ENCODE assay signal across 16 cellular contexts in the genomic region with DNA sequence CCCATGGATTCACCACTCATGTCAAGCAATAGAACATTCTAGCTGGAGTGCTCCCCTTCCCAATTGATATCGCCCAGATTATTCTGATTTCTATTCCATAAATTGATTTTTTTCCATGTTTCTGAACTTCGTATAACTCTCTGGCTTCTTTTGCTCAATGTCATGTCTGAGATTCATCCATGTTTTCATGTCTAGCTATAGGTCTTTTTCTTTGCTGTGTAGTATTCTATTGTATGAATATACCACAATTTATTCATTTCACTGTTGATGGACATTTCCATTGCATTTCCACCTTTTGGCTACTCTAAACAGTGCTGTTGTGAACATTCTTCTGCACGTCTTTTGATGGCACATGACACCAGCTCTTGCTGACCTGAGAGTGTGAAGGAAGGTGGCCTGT. TPM values are rescaled to one million over a fixed set of nuclear protein-coding genes. Genes with fewer than 3 reads are reported as not detected.
DNase-seq lines count a peak whose midpoint lies in the region; ATAC-seq and TF ChIP-seq lines count a peak whose summit lies in the region.
"Had no signal": no experiment of that assay in that cellular context is flagged by ENCODE, and none has a peak within 500 bp of the region (broad histone marks: within the 10 kb centered on the region; RNA-seq: fewer than 3 reads in every experiment).

No MANE protein-coding gene starts in this region.

- 0 out of 2 replicates have a peak, but pooled peaks cover 4% of the 10 kb centered on the region for H3K9me3 Mint-ChIP-seq in WTC11
- H3K9me3 Mint-ChIP-seq: CD4-positive, CD25-positive, alpha-beta regulatory T cell; CD8-positive, alpha-beta T cell had no signal

- H3K23ac ChIP-seq in neuronal stem cell (ENCODE audit: low read depth, low read length, poor library complexity) = peak overlapping the region; percentile 37

- H3K79me1 ChIP-seq in neuronal stem cell (ENCODE audit: low read depth, low read length) = no peaks in the 10 kb centered on the region

- H2BK12ac ChIP-seq in neuronal stem cell (ENCODE audit: low read length) = no peak overlapping the region

- H3K27ac Mint-ChIP-seq in T-helper 17 cell = peak overlapping the region; percentile 32
- H3K27ac Mint-ChIP-seq in WTC11 = no peak overlapping the region

- H3K27me3 Mint-ChIP-seq in T-helper 17 cell (no peaks in the 10 kb centered on the region), WTC11 (ENCODE audit: low read depth) (no peaks in the 10 kb centered on the region)
- H3K27me3 Mint-ChIP-seq: CD4-positive, CD25-positive, alpha-beta regulatory T cell had no signal

- ATAC-seq in T-helper 17 cell = no peak
- no peak for ATAC-seq in WTC11
- ATAC-seq in right lobe of liver = no peak

- H3K4me3 Mint-ChIP-seq in T-helper 17 cell (no peak overlapping the region), WTC11 (no peak overlapping the region)
- H3K4me3 Mint-ChIP-seq: CD8-positive, alpha-beta T cell had no signal

- no peaks in the 10 kb centered on the region for H3K27me3 ChIP-seq in neuronal stem cell (ENCODE audit: control insufficient read depth in 3 of 3, insufficient read depth in 3 of 3, low read depth in 1 of 3, low read length in 3 of 3)
- no peaks in the 10 kb centered on the region for H3K27me3 ChIP-seq in right lobe of liver
- H3K27me3 ChIP-seq: BLaER1 had no signal

- CTCF ChIA-PET in HEK293 (lab: Yijun Ruan, JAX) (interaction anchor here (0.6 to 23.6 kb wide), 25 partner anchors 9 to 768 kb away, joined by 3 to 507 read pairs (median 5); a partner anchor contains a TSS), WTC11 (lab: Charles Lee) (interaction anchor here (1.2 to 6.0 kb wide), 18 partner anchors 10 to 631 kb away, joined by 3 to 142 read pairs (median 12); a partner anchor contains a TSS)

- H2AFZ ChIP-seq in neuronal stem cell (ENCODE audit: low read length) = no peak overlapping the region
- H2AFZ ChIP-seq: GM23248 had no signal

- no peak overlapping the region for H4K91ac ChIP-seq in neuronal stem cell (ENCODE audit: low read depth, low read length, poor library complexity)

- no peak overlapping the region for H3K18ac ChIP-seq in neuronal stem cell (ENCODE audit: low read length)

- no peak overlapping the region for H2AK5ac ChIP-seq in neuronal stem cell (ENCODE audit: low read depth, low read length)

- POLR2A ChIA-PET in HEK293 (lab: Yijun Ruan, JAX) (interaction anchor here (0.6 to 2.0 kb wide), 5 partner anchors 9 to 509 kb away, joined by 3 to 13 read pairs (median 7); a partner anchor contains a TSS), WTC11 (lab: Charles Lee) (interaction anchor here (1.5 kb wide), 1 partner anchor 47 kb away, joined by 5 read pairs; no protein-coding TSS in a partner anchor)

- H2BK120ac ChIP-seq in neuronal stem cell (ENCODE audit: low read depth, low read length) = no peak overlapping the region

- no peak overlapping the region for H3K27ac ChIP-seq in HEK293 (ENCODE audit: extremely low read depth, low read depth, low read length)
- H3K27ac ChIP-seq in neuronal stem cell (replicated peaks; ENCODE audit: low read length) = peak overlapping the region; percentile 16
- H3K27ac ChIP-seq in right lobe of liver = no peak overlapping the region
- H3K27ac ChIP-seq: BLaER1, C4-2B, GM23248 had no signal

- H4K8ac ChIP-seq in neuronal stem cell (ENCODE audit: low read depth, low read length) = no peak overlapping the region

- H3K4me3 ChIP-seq in HEK293 (ENCODE audit: low read depth, low read length) (no peak overlapping the region), neuronal stem cell (ENCODE audit: low read length in 2 of 2) (no peak overlapping the region), right lobe of liver (no peak overlapping the region)
- H3K4me3 ChIP-seq: BLaER1, GM23248 had no signal

- H3K36me3 ChIP-seq in HEK293 (ENCODE audit: control insufficient read depth in 2 of 2, insufficient read depth in 1 of 2, low read length in 2 of 2) (peaks cover 0 to 76% of the 10 kb centered on the region in 2 experiments), neuronal stem cell (replicated peaks in 1 of 2; ENCODE audit: control insufficient read depth in 2 of 2, insufficient read depth in 2 of 2, low read length in 2 of 2) (peaks cover 24 to 75% of the 10 kb centered on the region in 2 donors), right lobe of liver (peaks cover 0 to 23% (median 3%) of the 10 kb centered on the region in 4 donors)

- intact Hi-C loops in right lobe of liver (cut with DNase I) = loop anchor here in 1 of 2 donors (10.0 kb wide), 1 partner anchor 644 kb away; no protein-coding TSS in a partner anchor

- WGBS in neuronal stem cell (ENCODE audit: extremely low coverage in 2 of 2, insufficient read length in 2 of 2, insufficient replicate concordance in 1 of 2), 2 donors = no CpG with 5 or more reads among the region's 3 CpGs
- 50% methylated on average over 2 of the region's 3 CpGs for WGBS in right lobe of liver (ENCODE audit: insufficient coverage, low coverage, low lambda C conversion rate, missing lambda C conversion rate)

- H3K4me2 ChIP-seq in neuronal stem cell (ENCODE audit: insufficient read depth, low read length, poor library complexity, severe bottlenecking) = no peak overlapping the region
- H3K4me2 ChIP-seq: BLaER1 had no signal

- H2BK15ac ChIP-seq in neuronal stem cell (ENCODE audit: low read length) = no peak overlapping the region

- H3K4ac ChIP-seq in neuronal stem cell (ENCODE audit: low read length) = no peak overlapping the region

- H2BK5ac ChIP-seq in neuronal stem cell (ENCODE audit: low read length) = no peak overlapping the region

- no peaks in the 10 kb centered on the region for H3K9me3 ChIP-seq in HEK293 (ENCODE audit: control insufficient read depth, insufficient read depth, low read depth, low read length)
- no peaks in the 10 kb centered on the region for H3K9me3 ChIP-seq in T-helper 17 cell (ENCODE audit: control insufficient read depth, low read length, poor library complexity, severe bottlenecking)
- no peaks in the 10 kb centered on the region for H3K9me3 ChIP-seq in neuronal stem cell (replicated peaks in 1 of 2; ENCODE audit: control insufficient read depth in 2 of 2, insufficient read depth in 1 of 2, low read depth in 1 of 2, low read length in 2 of 2)
- no peaks in the 10 kb centered on the region for H3K9me3 ChIP-seq in right lobe of liver
- H3K9me3 ChIP-seq: BLaER1, Caco-2 had no signal

- no peak overlapping the region for H3K9ac ChIP-seq in neuronal stem cell (ENCODE audit: low read depth, low read length, poor library complexity)
- H3K9ac ChIP-seq: BLaER1, GM23248 had no signal

- TF ChIP-seq CTCF in HEK293 (tag by site-specific recombination; IDR thresholded peaks at IDR 0.05) (no peak), WTC11 (IDR thresholded peaks at IDR 0.05) (no peak), right lobe of liver (IDR thresholded peaks at IDR 0.05) (no peak)

- no peak overlapping the region for H3K14ac ChIP-seq in neuronal stem cell (ENCODE audit: low read length)

- DNase-seq in T-helper 17 cell = no peak
- DNase-seq in neuronal stem cell (ENCODE audit: low spot score) = no peak
- no peak for DNase-seq in SW 1271 (lab: John Stamatoyannopoulos, UW)
- DNase-seq in WTC11 (ENCODE audit: low spot score) = no peak
- no peak for DNase-seq in right lobe of liver
- DNase-seq: Caco-2; CD4-positive, CD25-positive, alpha-beta regulatory T cell; CD8-positive, alpha-beta T cell; DMS153; DND-41; GM23248; H7; HCEC 1CT had no signal

- H3K4me1 Mint-ChIP-seq in T-helper 17 cell (peaks cover 6% of the 10 kb centered on the region), WTC11 (peaks cover 26% of the 10 kb centered on the region)

- peaks cover 7% of the 10 kb centered on the region for H3K36me3 Mint-ChIP-seq in T-helper 17 cell (ENCODE audit: low read depth)
- H3K36me3 Mint-ChIP-seq in WTC11 = peaks cover 56% of the 10 kb centered on the region

- TF ChIP-seq POLR2A in right lobe of liver (IDR thresholded peaks at IDR 0.05) = no peak

- H3K4me1 ChIP-seq in HEK293 (ENCODE audit: control insufficient read depth, insufficient read depth, low read length) (no peaks in the 10 kb centered on the region), neuronal stem cell (ENCODE audit: control insufficient read depth in 2 of 2, insufficient read depth in 1 of 2, low read depth in 1 of 2, low read length in 2 of 2) (peaks cover 14 to 16% of the 10 kb centered on the region in 2 donors), right lobe of liver (peaks cover 0 to 7% (median 0%) of the 10 kb centered on the region in 4 donors)
- H3K4me1 ChIP-seq: Caco-2 had no signal

TF ChIP-seq in HEK293, 187 proteins besides CTCF, POLR2A, EP300 and RAD21 (continues in another document):
- TF ChIP-seq ZNF146 (tag by site-specific recombination; IDR thresholded peaks at IDR 0.05) = peak; percentile 99

TF ChIP-seq in WTC11, 78 proteins besides CTCF, POLR2A, EP300 and RAD21:
- TF ChIP-seq EMX1 (CRISPR knock-in tag; IDR thresholded peaks at IDR 0.05) = no peak

RNA-seq across cellular contexts. Expression of a gene that starts 19.6 kb away (rescaled TPM):
- total RNA-seq in T-helper 17 cell (10 to 100 TPM; 49.8 to 50.0 TPM), WTC11 (2021) (181 to 186 TPM (median 186 TPM) in 3 replicates), right lobe of liver (100 to 1,000 TPM in 1 of 6 experiments, 10 to 100 TPM in 5; 55.4 to 123 (median 62.0) TPM)
- 74.5 TPM for polyA plus RNA-seq in neuronal stem cell (2013, experiment 1 of 2)
- polyA plus RNA-seq in neuronal stem cell (2013, experiment 2 of 2) = 76.7 TPM

RNA-seq across cellular contexts. Expression of a gene that starts 20.2 kb away (rescaled TPM):
- total RNA-seq in T-helper 17 cell (10 to 100 TPM; 12.9 to 23.3 TPM), WTC11 (2021) (17.2 to 19.1 TPM (median 17.5 TPM) in 3 replicates), right lobe of liver (100 to 1,000 TPM in 4 of 6 experiments, 10 to 100 TPM in 2; 86.1 to 146 (median 104) TPM)
- 12.9 TPM for polyA plus RNA-seq in neuronal stem cell (2013, experiment 1 of 2)
- polyA plus RNA-seq in neuronal stem cell (2013, experiment 2 of 2) = 12.1 TPM

RNA-seq across cellular contexts. Expression of a gene that starts 47.3 kb away (rescaled TPM):
- total RNA-seq in T-helper 17 cell = 1 to 10 TPM; 2.4 to 3.1 TPM
- 15.9 TPM for polyA plus RNA-seq in neuronal stem cell (2013, experiment 1 of 2)
- polyA plus RNA-seq in neuronal stem cell (2013, experiment 2 of 2) = 15.2 TPM
- total RNA-seq in WTC11 (2021) = 4.6 to 5.9 TPM (median 5.1 TPM) in 3 replicates
- total RNA-seq in right lobe of liver = 10 to 100 TPM in 3 of 6 experiments, 1 to 10 TPM in 3; 2.7 to 19.8 (median 7.8) TPM
- polyA plus RNA-seq: CD4-positive, CD25-positive, alpha-beta regulatory T cell had no signal

RNA-seq across cellular contexts. Expression of a gene that starts 49.9 kb away (rescaled TPM):
- total RNA-seq in T-helper 17 cell (1 to 10 TPM; 5.3 to 8.0 TPM), WTC11 (2021) (30.4 to 35.6 TPM (median 32.7 TPM) in 3 replicates), right lobe of liver (10 to 100 TPM; 10.1 to 16.8 (median 13.3) TPM)
- polyA plus RNA-seq in neuronal stem cell (2013, experiment 1 of 2) = 34.9 TPM
- polyA plus RNA-seq in neuronal stem cell (2013, experiment 2 of 2) = 34.1 TPM
